ENCODE assay signal across 8 cellular contexts in the genomic region with DNA sequence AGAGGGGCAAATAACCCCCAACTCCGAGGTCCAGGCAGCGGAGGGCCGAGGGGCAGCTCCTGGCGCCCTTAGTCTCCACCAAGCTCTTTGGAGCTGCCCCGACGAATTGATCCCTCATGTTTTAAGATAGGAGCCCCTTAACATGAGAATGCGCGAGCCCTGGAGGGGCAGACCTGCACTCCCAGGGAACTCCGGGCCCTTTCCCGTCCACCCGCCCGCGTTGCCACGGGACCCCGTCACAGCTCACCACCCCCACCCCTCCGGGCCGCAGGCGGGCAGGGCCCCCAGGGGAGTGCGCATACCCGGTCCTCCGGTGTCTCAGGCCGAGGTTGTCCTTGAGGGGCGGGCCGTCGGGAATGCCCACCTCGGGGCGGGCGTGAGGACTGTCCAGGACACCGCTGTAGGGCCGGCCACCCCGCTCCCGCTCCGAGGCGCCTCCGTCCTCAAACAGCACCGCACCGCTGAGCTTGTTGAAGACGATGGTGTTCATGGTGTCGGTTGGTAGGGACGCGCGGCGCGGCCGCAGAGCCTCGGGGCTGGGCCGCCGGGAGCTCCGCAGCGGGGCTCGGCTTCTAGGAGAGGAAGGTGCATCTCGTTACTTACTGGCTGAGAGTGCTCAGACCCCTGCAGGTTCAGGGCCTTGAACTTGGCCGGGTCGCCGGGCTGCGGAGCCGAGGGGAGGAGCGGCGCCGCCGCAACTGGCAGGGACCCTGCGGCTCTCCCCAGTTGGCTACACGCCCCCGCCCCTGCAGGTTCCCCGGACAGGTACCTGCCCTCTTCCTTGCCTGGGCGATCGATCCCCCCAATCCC. TPM values are rescaled to one million over a fixed set of nuclear protein-coding genes. Genes with fewer than 3 reads are reported as not detected.
A peak's percentile ranks its signal among the peaks of the same experiment; 100 is the strongest.
DNase-seq lines count a peak whose midpoint lies in the region; ATAC-seq, FAIRE-seq and TF ChIP-seq lines count a peak whose summit lies in the region.

No MANE protein-coding gene starts in this region.

- H3K27ac ChIP-seq in SK-N-MC = peak overlapping the region; percentile 91

- no peak for ATAC-seq in GM18502 (IDR thresholded peaks at IDR 0.05; ENCODE audit: poor library complexity, unreplicated experiment)
- no peak for ATAC-seq in HG02970 (IDR thresholded peaks at IDR 0.05; ENCODE audit: low FRiP score, unreplicated experiment)

- no peak for TF ChIP-seq CTCF in bronchial epithelial cell (IDR thresholded peaks at IDR 0.05; ENCODE audit: insufficient read depth, low read length, severe bottlenecking)

- no peaks in the 10 kb centered on the region for H3K36me3 ChIP-seq in SK-N-MC (ENCODE audit: insufficient read depth, low read length)
- no peaks in the 10 kb centered on the region for H3K36me3 ChIP-seq in bronchial epithelial cell (ENCODE audit: control insufficient read depth, insufficient read depth, low read length)

- H3K27me3 ChIP-seq in bronchial epithelial cell (ENCODE audit: control insufficient read depth, insufficient read depth, low read length) = peaks cover 44% of the 10 kb centered on the region

- FAIRE-seq in bronchial epithelial cell (lab: Jason Lieb, UNC) = no peak

- H3K9me3 ChIP-seq in SK-N-MC (ENCODE audit: low read depth, low read length) = no peaks in the 10 kb centered on the region

- peak; percentile 47 for DNase-seq in EH (ENCODE audit: low read depth)
- no peak for DNase-seq in SK-N-MC (ENCODE audit: low read depth, low spot score)
- DNase-seq in bronchial epithelial cell (ENCODE audit: low read depth) = no peak
- DNase-seq in left kidney (ENCODE audit: low read depth, low spot score) = peak; percentile 68
- DNase-seq in stimulated activated CD4-positive, alpha-beta T cell treated with anti-CD3 and anti-CD28 coated beads, Interleukin-4, amount 100 ng/mL, for 24 hours = peak; percentile 25
- no peak for DNase-seq in pons (ENCODE audit: low spot score)

- H3K9ac ChIP-seq in SK-N-MC (ENCODE audit: insufficient read length) = peak overlapping the region; percentile 89

- H3K4me3 ChIP-seq in SK-N-MC (peak overlapping the region; percentile 82), bronchial epithelial cell (ENCODE audit: low read depth, low read length) (peak overlapping the region; percentile 51)

RNA-seq across cellular contexts. Expression of a gene that starts 2.5 kb away (rescaled TPM):
- 1.8 and 2.3 TPM in 2 replicates for total RNA-seq in bronchial epithelial cell

Comparison
In these comparisons a context has a peak if more than half of its experiments do, and no peak if none do; other contexts are left out.
1. DNase-seq: peak in EH (single experiment), left kidney (single experiment) and stimulated activated CD4-positive, alpha-beta T cell treated with anti-CD3 and anti-CD28 coated beads, Interleukin-4, amount 100 ng/mL, for 24 hours (single experiment); none in SK-N-MC (single experiment), bronchial epithelial cell (single experiment) and pons (single experiment).